ENCODE assay signal across 1 cellular context in the genomic region with DNA sequence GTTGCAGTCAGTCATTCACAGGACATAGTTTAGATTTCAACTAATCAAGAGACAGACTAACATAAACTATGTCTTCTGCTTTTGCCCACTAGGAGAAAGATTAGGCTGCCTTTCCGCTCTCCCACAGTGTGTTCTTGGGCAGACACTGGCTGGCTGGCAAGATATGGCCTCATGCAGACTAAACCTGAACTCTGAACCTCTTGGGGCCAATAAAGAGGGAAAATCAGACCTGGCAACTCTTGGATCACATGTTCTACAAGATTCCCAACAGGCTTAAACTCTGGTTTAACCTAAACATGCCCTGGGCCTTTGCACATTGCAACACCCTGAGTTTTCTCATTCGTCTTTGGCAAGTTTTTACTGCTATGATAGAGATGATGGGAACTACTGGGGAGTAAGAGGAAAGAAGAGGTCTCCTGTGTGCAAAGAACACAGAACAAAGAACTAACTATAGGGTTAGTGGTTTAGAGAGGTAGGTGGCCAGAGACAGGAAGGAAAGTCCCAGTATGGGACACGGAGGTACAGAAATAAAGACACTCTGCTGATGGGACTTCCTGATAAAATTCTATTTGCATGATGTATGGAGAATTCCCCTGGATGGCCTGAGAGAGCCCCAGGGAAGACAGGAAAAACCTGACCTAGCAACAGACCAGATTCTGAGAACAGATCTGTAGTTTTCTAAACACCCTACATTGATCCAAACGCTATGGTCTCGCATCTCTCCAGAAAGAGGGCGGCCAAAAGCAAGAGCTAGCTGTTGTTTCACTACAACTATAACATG.
TF ChIP-seq lines count a peak whose summit lies in the region.

No MANE protein-coding gene starts in this region.

TF ChIP-seq in HepG2, 621 proteins besides CTCF, POLR2A, EP300 and RAD21 (continued from another document and continues in another):
- TF ChIP-seq, protein P1, sequence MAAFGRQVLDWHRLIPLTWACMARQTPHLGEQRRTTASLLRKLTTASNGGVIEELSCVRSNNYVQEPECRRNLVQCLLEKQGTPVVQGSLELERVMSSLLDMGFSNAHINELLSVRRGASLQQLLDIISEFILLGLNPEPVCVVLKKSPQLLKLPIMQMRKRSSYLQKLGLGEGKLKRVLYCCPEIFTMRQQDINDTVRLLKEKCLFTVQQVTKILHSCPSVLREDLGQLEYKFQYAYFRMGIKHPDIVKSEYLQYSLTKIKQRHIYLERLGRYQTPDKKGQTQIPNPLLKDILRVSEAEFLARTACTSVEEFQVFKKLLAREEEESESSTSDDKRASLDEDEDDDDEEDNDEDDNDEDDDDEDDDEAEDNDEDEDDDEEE (CRISPR knock-in tag; IDR thresholded peaks at IDR 0.05) = no peak
- TF ChIP-seq ZNF296 (CRISPR knock-in tag; conservative IDR thresholded peaks at IDR 0.05) (no peak), ZNF225 (CRISPR knock-in tag; IDR thresholded peaks at IDR 0.05) (no peak), NRL (CRISPR knock-in tag; IDR thresholded peaks at IDR 0.05; ENCODE audit: borderline replicate concordance) (no peak), TEAD3 (CRISPR knock-in tag; optimal IDR thresholded peaks at IDR 0.05; ENCODE audit: borderline replicate concordance) (no peak), ZNF484 (CRISPR knock-in tag; IDR thresholded peaks at IDR 0.05; ENCODE audit: borderline replicate concordance, low read depth) (no peak), BRD4 (CRISPR knock-in tag; IDR thresholded peaks at IDR 0.05) (no peak), SIX4 (CRISPR knock-in tag; IDR thresholded peaks at IDR 0.05) (no peak), SSRP1 (CRISPR knock-in tag; IDR thresholded peaks at IDR 0.05) (no peak), NFYB (CRISPR knock-in tag; IDR thresholded peaks at IDR 0.05) (no peak), ARNT (IDR thresholded peaks at IDR 0.05) (no peak), KLF9 (CRISPR knock-in tag; IDR thresholded peaks at IDR 0.05; ENCODE audit: low read depth) (no peak), THYN1 (CRISPR knock-in tag; IDR thresholded peaks at IDR 0.05; ENCODE audit: borderline replicate concordance, low read depth) (no peak), CENPT (CRISPR knock-in tag; IDR thresholded peaks at IDR 0.05; ENCODE audit: low read depth) (no peak), NFRKB (IDR thresholded peaks at IDR 0.05) (no peak)
- TF ChIP-seq, protein P2, sequence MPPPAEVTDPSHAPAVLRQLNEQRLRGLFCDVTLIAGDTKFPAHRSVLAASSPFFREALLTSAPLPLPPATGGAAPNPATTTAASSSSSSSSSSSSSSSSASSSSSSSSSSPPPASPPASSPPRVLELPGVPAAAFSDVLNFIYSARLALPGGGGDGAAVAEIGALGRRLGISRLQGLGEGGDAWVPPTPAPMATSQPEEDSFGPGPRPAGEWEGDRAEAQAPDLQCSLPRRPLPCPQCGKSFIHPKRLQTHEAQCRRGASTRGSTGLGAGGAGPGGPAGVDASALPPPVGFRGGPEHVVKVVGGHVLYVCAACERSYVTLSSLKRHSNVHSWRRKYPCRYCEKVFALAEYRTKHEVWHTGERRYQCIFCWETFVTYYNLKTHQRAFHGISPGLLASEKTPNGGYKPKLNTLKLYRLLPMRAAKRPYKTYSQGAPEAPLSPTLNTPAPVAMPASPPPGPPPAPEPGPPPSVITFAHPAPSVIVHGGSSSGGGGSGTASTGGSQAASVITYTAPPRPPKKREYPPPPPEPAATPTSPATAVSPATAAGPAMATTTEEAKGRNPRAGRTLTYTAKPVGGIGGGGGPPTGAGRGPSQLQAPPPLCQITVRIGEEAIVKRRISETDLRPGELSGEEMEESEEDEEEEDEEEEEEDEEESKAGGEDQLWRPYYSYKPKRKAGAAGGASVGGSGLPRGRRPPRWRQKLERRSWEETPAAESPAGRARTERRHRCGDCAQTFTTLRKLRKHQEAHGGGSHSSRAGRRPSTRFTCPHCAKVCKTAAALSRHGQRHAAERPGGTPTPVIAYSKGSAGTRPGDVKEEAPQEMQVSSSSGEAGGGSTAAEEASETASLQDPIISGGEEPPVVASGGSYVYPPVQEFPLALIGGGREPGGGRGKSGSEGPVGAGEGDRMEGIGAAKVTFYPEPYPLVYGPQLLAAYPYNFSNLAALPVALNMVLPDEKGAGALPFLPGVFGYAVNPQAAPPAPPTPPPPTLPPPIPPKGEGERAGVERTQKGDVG (CRISPR knock-in tag; IDR thresholded peaks at IDR 0.05; ENCODE audit: borderline replicate concordance) = 0 out of 2 replicates have a peak, but pooled peaks have one; percentile 60
- TF ChIP-seq, protein P3, sequence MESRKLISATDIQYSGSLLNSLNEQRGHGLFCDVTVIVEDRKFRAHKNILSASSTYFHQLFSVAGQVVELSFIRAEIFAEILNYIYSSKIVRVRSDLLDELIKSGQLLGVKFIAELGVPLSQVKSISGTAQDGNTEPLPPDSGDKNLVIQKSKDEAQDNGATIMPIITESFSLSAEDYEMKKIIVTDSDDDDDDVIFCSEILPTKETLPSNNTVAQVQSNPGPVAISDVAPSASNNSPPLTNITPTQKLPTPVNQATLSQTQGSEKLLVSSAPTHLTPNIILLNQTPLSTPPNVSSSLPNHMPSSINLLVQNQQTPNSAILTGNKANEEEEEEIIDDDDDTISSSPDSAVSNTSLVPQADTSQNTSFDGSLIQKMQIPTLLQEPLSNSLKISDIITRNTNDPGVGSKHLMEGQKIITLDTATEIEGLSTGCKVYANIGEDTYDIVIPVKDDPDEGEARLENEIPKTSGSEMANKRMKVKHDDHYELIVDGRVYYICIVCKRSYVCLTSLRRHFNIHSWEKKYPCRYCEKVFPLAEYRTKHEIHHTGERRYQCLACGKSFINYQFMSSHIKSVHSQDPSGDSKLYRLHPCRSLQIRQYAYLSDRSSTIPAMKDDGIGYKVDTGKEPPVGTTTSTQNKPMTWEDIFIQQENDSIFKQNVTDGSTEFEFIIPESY (CRISPR knock-in tag; IDR thresholded peaks at IDR 0.05) = no peak
- TF ChIP-seq, protein P4, sequence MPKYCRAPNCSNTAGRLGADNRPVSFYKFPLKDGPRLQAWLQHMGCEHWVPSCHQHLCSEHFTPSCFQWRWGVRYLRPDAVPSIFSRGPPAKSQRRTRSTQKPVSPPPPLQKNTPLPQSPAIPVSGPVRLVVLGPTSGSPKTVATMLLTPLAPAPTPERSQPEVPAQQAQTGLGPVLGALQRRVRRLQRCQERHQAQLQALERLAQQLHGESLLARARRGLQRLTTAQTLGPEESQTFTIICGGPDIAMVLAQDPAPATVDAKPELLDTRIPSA (CRISPR knock-in tag; IDR thresholded peaks at IDR 0.05; ENCODE audit: borderline replicate concordance) = no peak
- TF ChIP-seq, protein P5, sequence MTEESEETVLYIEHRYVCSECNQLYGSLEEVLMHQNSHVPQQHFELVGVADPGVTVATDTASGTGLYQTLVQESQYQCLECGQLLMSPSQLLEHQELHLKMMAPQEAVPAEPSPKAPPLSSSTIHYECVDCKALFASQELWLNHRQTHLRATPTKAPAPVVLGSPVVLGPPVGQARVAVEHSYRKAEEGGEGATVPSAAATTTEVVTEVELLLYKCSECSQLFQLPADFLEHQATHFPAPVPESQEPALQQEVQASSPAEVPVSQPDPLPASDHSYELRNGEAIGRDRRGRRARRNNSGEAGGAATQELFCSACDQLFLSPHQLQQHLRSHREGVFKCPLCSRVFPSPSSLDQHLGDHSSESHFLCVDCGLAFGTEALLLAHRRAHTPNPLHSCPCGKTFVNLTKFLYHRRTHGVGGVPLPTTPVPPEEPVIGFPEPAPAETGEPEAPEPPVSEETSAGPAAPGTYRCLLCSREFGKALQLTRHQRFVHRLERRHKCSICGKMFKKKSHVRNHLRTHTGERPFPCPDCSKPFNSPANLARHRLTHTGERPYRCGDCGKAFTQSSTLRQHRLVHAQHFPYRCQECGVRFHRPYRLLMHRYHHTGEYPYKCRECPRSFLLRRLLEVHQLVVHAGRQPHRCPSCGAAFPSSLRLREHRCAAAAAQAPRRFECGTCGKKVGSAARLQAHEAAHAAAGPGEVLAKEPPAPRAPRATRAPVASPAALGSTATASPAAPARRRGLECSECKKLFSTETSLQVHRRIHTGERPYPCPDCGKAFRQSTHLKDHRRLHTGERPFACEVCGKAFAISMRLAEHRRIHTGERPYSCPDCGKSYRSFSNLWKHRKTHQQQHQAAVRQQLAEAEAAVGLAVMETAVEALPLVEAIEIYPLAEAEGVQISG (CRISPR knock-in tag; IDR thresholded peaks at IDR 0.05) = no peak
- TF ChIP-seq, protein P6, sequence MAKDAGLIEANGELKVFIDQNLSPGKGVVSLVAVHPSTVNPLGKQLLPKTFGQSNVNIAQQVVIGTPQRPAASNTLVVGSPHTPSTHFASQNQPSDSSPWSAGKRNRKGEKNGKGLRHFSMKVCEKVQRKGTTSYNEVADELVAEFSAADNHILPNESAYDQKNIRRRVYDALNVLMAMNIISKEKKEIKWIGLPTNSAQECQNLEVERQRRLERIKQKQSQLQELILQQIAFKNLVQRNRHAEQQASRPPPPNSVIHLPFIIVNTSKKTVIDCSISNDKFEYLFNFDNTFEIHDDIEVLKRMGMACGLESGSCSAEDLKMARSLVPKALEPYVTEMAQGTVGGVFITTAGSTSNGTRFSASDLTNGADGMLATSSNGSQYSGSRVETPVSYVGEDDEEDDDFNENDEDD (CRISPR knock-in tag; IDR thresholded peaks at IDR 0.05; ENCODE audit: borderline replicate concordance) = no peak; the same call in 1 of the 2 replicates
- TF ChIP-seq, protein P7, sequence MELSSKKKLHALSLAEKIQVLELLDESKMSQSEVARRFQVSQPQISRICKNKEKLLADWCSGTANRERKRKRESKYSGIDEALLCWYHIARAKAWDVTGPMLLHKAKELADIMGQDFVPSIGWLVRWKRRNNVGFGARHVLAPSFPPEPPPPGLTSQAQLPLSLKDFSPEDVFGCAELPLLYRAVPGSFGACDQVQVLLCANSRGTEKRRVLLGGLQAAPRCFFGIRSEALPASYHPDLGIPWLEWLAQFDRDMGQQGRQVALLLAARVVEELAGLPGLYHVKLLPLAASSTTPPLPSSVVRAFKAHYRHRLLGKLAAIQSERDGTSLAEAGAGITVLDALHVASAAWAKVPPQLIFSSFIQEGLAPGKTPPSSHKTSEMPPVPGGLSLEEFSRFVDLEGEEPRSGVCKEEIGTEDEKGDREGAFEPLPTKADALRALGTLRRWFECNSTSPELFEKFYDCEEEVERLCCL (CRISPR knock-in tag; IDR thresholded peaks at IDR 0.05; ENCODE audit: borderline replicate concordance) = no peak
- TF ChIP-seq, protein P8, sequence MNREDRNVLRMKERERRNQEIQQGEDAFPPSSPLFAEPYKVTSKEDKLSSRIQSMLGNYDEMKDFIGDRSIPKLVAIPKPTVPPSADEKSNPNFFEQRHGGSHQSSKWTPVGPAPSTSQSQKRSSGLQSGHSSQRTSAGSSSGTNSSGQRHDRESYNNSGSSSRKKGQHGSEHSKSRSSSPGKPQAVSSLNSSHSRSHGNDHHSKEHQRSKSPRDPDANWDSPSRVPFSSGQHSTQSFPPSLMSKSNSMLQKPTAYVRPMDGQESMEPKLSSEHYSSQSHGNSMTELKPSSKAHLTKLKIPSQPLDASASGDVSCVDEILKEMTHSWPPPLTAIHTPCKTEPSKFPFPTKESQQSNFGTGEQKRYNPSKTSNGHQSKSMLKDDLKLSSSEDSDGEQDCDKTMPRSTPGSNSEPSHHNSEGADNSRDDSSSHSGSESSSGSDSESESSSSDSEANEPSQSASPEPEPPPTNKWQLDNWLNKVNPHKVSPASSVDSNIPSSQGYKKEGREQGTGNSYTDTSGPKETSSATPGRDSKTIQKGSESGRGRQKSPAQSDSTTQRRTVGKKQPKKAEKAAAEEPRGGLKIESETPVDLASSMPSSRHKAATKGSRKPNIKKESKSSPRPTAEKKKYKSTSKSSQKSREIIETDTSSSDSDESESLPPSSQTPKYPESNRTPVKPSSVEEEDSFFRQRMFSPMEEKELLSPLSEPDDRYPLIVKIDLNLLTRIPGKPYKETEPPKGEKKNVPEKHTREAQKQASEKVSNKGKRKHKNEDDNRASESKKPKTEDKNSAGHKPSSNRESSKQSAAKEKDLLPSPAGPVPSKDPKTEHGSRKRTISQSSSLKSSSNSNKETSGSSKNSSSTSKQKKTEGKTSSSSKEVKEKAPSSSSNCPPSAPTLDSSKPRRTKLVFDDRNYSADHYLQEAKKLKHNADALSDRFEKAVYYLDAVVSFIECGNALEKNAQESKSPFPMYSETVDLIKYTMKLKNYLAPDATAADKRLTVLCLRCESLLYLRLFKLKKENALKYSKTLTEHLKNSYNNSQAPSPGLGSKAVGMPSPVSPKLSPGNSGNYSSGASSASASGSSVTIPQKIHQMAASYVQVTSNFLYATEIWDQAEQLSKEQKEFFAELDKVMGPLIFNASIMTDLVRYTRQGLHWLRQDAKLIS (CRISPR knock-in tag; IDR thresholded peaks at IDR 0.05) = no peak
- TF ChIP-seq, protein P9, sequence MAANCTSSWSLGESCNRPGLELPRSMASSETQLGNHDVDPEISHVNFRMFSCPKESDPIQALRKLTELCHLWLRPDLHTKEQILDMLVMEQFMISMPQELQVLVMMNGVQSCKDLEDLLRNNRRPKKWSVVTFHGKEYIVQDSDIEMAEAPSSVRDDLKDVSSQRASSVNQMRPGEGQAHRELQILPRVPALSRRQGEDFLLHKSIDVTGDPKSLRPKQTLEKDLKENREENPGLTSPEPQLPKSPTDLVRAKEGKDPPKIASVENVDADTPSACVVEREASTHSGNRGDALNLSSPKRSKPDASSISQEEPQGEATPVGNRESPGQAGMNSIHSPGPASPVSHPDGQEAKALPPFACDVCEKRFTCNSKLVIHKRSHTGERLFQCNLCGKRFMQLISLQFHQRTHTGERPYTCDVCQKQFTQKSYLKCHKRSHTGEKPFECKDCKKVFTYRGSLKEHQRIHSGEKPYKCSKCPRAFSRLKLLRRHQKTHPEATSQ (CRISPR knock-in tag; IDR thresholded peaks at IDR 0.05; ENCODE audit: borderline replicate concordance) = no peak
- TF ChIP-seq, protein P10, sequence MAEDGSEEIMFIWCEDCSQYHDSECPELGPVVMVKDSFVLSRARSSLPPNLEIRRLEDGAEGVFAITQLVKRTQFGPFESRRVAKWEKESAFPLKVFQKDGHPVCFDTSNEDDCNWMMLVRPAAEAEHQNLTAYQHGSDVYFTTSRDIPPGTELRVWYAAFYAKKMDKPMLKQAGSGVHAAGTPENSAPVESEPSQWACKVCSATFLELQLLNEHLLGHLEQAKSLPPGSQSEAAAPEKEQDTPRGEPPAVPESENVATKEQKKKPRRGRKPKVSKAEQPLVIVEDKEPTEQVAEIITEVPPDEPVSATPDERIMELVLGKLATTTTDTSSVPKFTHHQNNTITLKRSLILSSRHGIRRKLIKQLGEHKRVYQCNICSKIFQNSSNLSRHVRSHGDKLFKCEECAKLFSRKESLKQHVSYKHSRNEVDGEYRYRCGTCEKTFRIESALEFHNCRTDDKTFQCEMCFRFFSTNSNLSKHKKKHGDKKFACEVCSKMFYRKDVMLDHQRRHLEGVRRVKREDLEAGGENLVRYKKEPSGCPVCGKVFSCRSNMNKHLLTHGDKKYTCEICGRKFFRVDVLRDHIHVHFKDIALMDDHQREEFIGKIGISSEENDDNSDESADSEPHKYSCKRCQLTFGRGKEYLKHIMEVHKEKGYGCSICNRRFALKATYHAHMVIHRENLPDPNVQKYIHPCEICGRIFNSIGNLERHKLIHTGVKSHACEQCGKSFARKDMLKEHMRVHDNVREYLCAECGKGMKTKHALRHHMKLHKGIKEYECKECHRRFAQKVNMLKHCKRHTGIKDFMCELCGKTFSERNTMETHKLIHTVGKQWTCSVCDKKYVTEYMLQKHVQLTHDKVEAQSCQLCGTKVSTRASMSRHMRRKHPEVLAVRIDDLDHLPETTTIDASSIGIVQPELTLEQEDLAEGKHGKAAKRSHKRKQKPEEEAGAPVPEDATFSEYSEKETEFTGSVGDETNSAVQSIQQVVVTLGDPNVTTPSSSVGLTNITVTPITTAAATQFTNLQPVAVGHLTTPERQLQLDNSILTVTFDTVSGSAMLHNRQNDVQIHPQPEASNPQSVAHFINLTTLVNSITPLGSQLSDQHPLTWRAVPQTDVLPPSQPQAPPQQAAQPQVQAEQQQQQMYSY (CRISPR knock-in tag; IDR thresholded peaks at IDR 0.05) = no peak
